Comparison of ENCODE assay signal across 8 cellular contexts in genomic region chr14:89304972-89305703, GRCh38.
DNase-seq lines count a peak whose midpoint lies in the region; ATAC-seq, FAIRE-seq and TF ChIP-seq lines count a peak whose summit lies in the region.

No MANE protein-coding gene starts in this region.

- BruUV-seq in IMR-90 (replicated peaks; lab: Mats Ljungman, UMichigan): no TSS peak

- H3K4me3 ChIP-seq in GM12865 (ENCODE audit: low read depth, low read length) (peak overlapping the region; percentile 70), IMR-90 (ENCODE audit: insufficient read depth, low read depth, low read length) (no peak overlapping the region), kidney (ENCODE audit: low read length in 2 of 2) (no peak overlapping the region), thymus (ENCODE audit: low read length) (no peak overlapping the region)

- intact Hi-C loops in IMR-90 (cut with micrococcal nuclease) (loop anchor here (5.0 to 10.0 kb wide), 3 partner anchors 82 to 260 kb away; partner anchors contain the start of gene FOXN3), kidney (cut with DNase I) (no loop called here)

- peak overlapping the region; percentile 55 for H2AK9ac ChIP-seq in IMR-90 (replicated peaks; ENCODE audit: low read depth, low read length, poor library complexity)

- peak overlapping the region; percentile 43 for H4K5ac ChIP-seq in IMR-90 (ENCODE audit: low read depth, low read length)

- CTCF ChIA-PET in IMR-90 (lab: Yijun Ruan, JAX): interaction anchor here (0.6 to 0.9 kb wide), 2 partner anchors 27 to 448 kb away, joined by 3 read pairs; no protein-coding TSS in a partner anchor

- peak overlapping the region; percentile 54 for H4K91ac ChIP-seq in IMR-90 (ENCODE audit: insufficient read depth, low read depth, low read length)

- H3K4me1 ChIP-seq in IMR-90 (ENCODE audit: control insufficient read depth, insufficient read depth, low read length) (peaks cover 28% of the 10 kb centered on the region), kidney (ENCODE audit: control insufficient read depth in 1 of 2, insufficient read depth in 1 of 2, low read depth in 1 of 2, low read length in 2 of 2) (peaks cover 13 to 25% of the 10 kb centered on the region in 2 donors), thymus (ENCODE audit: control insufficient read depth, insufficient read depth, low read length) (peaks cover 21% of the 10 kb centered on the region)

- H3K18ac ChIP-seq in IMR-90 (ENCODE audit: low read depth, low read length): peak overlapping the region; percentile 22

- H3K14ac ChIP-seq in IMR-90 (replicated peaks; ENCODE audit: low read depth, low read length): peak overlapping the region; percentile 83

- ATAC-seq in GM21423 (IDR thresholded peaks at IDR 0.05; ENCODE audit: unreplicated experiment) (peak; percentile 36), IMR-90 (ENCODE audit: low read depth) (peak; percentile 10; the same call in 1 of the 2 replicates)

- H3K36me3 ChIP-seq in IMR-90 (ENCODE audit: control insufficient read depth, insufficient read depth, low read length) (0 out of 2 replicates have a peak, but pooled peaks cover 2% of the 10 kb centered on the region), kidney (ENCODE audit: control insufficient read depth in 1 of 2, insufficient read depth in 2 of 2, low read length in 2 of 2) (no peaks in the 10 kb centered on the region), thymus (ENCODE audit: control insufficient read depth, insufficient read depth) (no peaks in the 10 kb centered on the region)

- TF ChIP-seq POLR2A in IMR-90 (IDR thresholded peaks at IDR 0.05; ENCODE audit: low read depth, low read length): no peak

- H4K20me1 ChIP-seq in IMR-90 (ENCODE audit: insufficient read depth, low read length): peaks cover 26% of the 10 kb centered on the region

- H4K8ac ChIP-seq in IMR-90 (ENCODE audit: low read depth in 2 of 2, low read length in 2 of 2): peak overlapping the region; percentile 1 to 88; a peak in 3 of 4 replicates

- H3K9ac ChIP-seq in IMR-90 (ENCODE audit: low read depth, low read length) (peak overlapping the region; percentile 4; the same call in 1 of the 2 replicates), kidney (ENCODE audit: low read length in 2 of 2) (no peak overlapping the region)

- H3K27ac ChIP-seq in IMR-90 (ENCODE audit: insufficient read depth, low read length) (peak overlapping the region; percentile 76), adipose tissue (ENCODE audit: low read depth, low read length) (peak overlapping the region; percentile 70), kidney (ENCODE audit: low read depth in 2 of 2, low read length in 2 of 2) (peak overlapping the region; percentile 36 to 78), thymus (ENCODE audit: low read depth) (peak overlapping the region; percentile 48)

- peaks cover 32 to 73% of the 10 kb centered on the region in 2 experiments for H3K79me1 ChIP-seq in IMR-90 (ENCODE audit: low read depth in 1 of 2, low read length in 2 of 2)

- H3K9me3 ChIP-seq in IMR-90 (ENCODE audit: control insufficient read depth, insufficient read depth, low read length) (no peaks in the 10 kb centered on the region), kidney (ENCODE audit: control insufficient read depth in 1 of 2, low read length in 2 of 2) (no peaks in the 10 kb centered on the region), thymus (ENCODE audit: control insufficient read depth) (no peaks in the 10 kb centered on the region)

- 53% methylated on average over 3 of the region's 16 CpGs; no CpG with 5 or more reads in 1 of the 2 experiments for WGBS in IMR-90 (ENCODE audit: extremely low coverage in 2 of 2, insufficient read length in 1 of 2), 2 experiments
- 43 to 65% (median 48%) methylated on average over 16 of the region's 16 CpGs for WGBS in adipose tissue, 3 donors
- WGBS in thymus: 82% methylated on average over 16 of the region's 16 CpGs

- peak overlapping the region; percentile 63; the same call in 2 of the 3 replicates for H2BK15ac ChIP-seq in IMR-90 (ENCODE audit: low read depth, low read length)

- H3K56ac ChIP-seq in IMR-90 (ENCODE audit: extremely low read depth, insufficient read depth, low read length): no peak overlapping the region

- FAIRE-seq in kidney (lab: Jason Lieb, UNC): no peak

- peaks cover 30% of the 10 kb centered on the region for H3K9me1 ChIP-seq in IMR-90 (ENCODE audit: insufficient read depth, low read length)

- TF ChIP-seq CTCF in GM12865 (IDR thresholded peaks at IDR 0.05; ENCODE audit: insufficient read depth, low read depth, low read length, missing control alignments) (no peak), IMR-90 (conservative IDR thresholded peaks at IDR 0.05; ENCODE audit: low read depth, low read length) (no peak), kidney (IDR thresholded peaks at IDR 0.05; ENCODE audit: borderline replicate concordance, extremely low read depth, insufficient read depth) (no peak)

- H3K23ac ChIP-seq in IMR-90 (ENCODE audit: low read depth, low read length): peak overlapping the region; percentile 64

- H3K27me3 ChIP-seq in IMR-90 (ENCODE audit: control insufficient read depth, insufficient read depth, low read length) (no peaks in the 10 kb centered on the region), thymus (ENCODE audit: control insufficient read depth, insufficient read depth) (no peaks in the 10 kb centered on the region)

- dilution Hi-C loops in IMR-90 (cut with HindIII; ENCODE audit: low sequenced_read_pairs, unreplicated experiment): no loop called here

- peak overlapping the region; percentile 50 for H3K4me2 ChIP-seq in IMR-90 (ENCODE audit: low read depth, low read length)

- POLR2A ChIA-PET in IMR-90 (lab: Charles Lee; ENCODE audit: unreplicated experiment): no interaction called here

- DNase-seq in GM12865 (ENCODE audit: low read depth) (peak; percentile 90), IMR-90 (peak; percentile 78), kidney (no peak), globus pallidus (ENCODE audit: low spot score) (no peak)
- no peak for DNase-seq in activated effector memory CD4-positive, alpha-beta T cell treated with Interleukin-2 at 50 U/mL for 16 hours

- H2BK5ac ChIP-seq in IMR-90 (ENCODE audit: low read depth, low read length, poor library complexity, severe bottlenecking): peak overlapping the region; percentile 77

- H2AFZ ChIP-seq in IMR-90 (replicated peaks; ENCODE audit: low read length, poor library complexity): peak overlapping the region; percentile 73

- H3K4ac ChIP-seq in IMR-90 (ENCODE audit: low read depth, low read length): peak overlapping the region; percentile 78

- H2AK5ac ChIP-seq in IMR-90 (ENCODE audit: low read depth, low read length): peak overlapping the region; percentile 76; the same call in 1 of the 2 replicates

- in situ Hi-C loops in IMR-90 (cut with MboI; ENCODE audit: low sequenced_read_pairs): no loop called here

- H2BK20ac ChIP-seq in IMR-90 (ENCODE audit: low read depth, low read length): peak overlapping the region; percentile 71

- TF ChIP-seq RAD21 in IMR-90 (IDR thresholded peaks at IDR 0.05; ENCODE audit: low read length): no peak

- peak overlapping the region; percentile 64 for H2BK120ac ChIP-seq in IMR-90 (ENCODE audit: low read depth, low read length)

TF ChIP-seq in IMR-90, 13 proteins besides CTCF, POLR2A, EP300 and RAD21:
- TF ChIP-seq MAZ (IDR thresholded peaks at IDR 0.05; ENCODE audit: borderline replicate concordance, low read depth, low read length) (no peak), RCOR1 (IDR thresholded peaks at IDR 0.05; ENCODE audit: insufficient replicate concordance, low read length) (no peak), MXI1 (IDR thresholded peaks at IDR 0.05; ENCODE audit: borderline replicate concordance, low read depth, low read length) (no peak), RFX5 (IDR thresholded peaks at IDR 0.05; ENCODE audit: low read depth, low read length) (no peak), CEBPB (IDR thresholded peaks at IDR 0.05; ENCODE audit: low read depth, low read length) (no peak), SMC3 (IDR thresholded peaks at IDR 0.05; ENCODE audit: low read depth, low read length) (0 out of 2 replicates have a peak, but pooled peaks have one; percentile 5), FOS (IDR thresholded peaks at IDR 0.05; ENCODE audit: low read depth, low read length) (no peak; the same call in 1 of the 2 replicates), BHLHE40 (IDR thresholded peaks at IDR 0.05; ENCODE audit: low read depth, low read length) (no peak), USF2 (IDR thresholded peaks at IDR 0.05; ENCODE audit: low read depth, low read length) (peak; percentile 59; the same call in 1 of the 2 replicates), CHD1 (IDR thresholded peaks at IDR 0.05; ENCODE audit: low read depth, low read length) (no peak), NFE2L2 (IDR thresholded peaks at IDR 0.05; ENCODE audit: low read depth, low read length) (no peak), MAFK (IDR thresholded peaks at IDR 0.05; ENCODE audit: low read depth, low read length) (0 out of 2 replicates have a peak, but pooled peaks have one; percentile 3)
- TF ChIP-seq, protein P1, sequence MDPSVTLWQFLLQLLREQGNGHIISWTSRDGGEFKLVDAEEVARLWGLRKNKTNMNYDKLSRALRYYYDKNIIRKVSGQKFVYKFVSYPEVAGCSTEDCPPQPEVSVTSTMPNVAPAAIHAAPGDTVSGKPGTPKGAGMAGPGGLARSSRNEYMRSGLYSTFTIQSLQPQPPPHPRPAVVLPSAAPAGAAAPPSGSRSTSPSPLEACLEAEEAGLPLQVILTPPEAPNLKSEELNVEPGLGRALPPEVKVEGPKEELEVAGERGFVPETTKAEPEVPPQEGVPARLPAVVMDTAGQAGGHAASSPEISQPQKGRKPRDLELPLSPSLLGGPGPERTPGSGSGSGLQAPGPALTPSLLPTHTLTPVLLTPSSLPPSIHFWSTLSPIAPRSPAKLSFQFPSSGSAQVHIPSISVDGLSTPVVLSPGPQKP (IDR thresholded peaks at IDR 0.05; ENCODE audit: borderline replicate concordance, low read depth, low read length): no peak

Comparison
In these comparisons a context has a peak if more than half of its experiments do, and no peak if none do; other contexts are left out.
1. DNase-seq: peak in GM12865 (single experiment) and IMR-90 (single experiment); none in kidney (single experiment), activated effector memory CD4-positive, alpha-beta T cell treated with Interleukin-2 at 50 U/mL for 16 hours (single experiment) and globus pallidus (single experiment).
2. Peak in every context shown above with its lines, with median percentiles within 50 percentile points of each other: H3K27ac ChIP-seq.